ENCODE assay signal across 8 cellular contexts in genomic region chr12:53695148-53696138, GRCh38. TPM values are rescaled to one million over a fixed set of nuclear protein-coding genes. Genes with fewer than 3 reads are reported as not detected.
DNase-seq lines count a peak whose midpoint lies in the region; ATAC-seq, FAIRE-seq and TF ChIP-seq lines count a peak whose summit lies in the region.

No MANE protein-coding gene starts in this region.

- peak overlapping the region; percentile 64 for H3K4me3 Mint-ChIP-seq in osteocyte (ENCODE audit: unreplicated experiment)

- H3K27me3 Mint-ChIP-seq in osteocyte (ENCODE audit: unreplicated experiment): peaks cover 64% of the 10 kb centered on the region

- H3K36me3 Mint-ChIP-seq in osteocyte (ENCODE audit: unreplicated experiment): no peaks in the 10 kb centered on the region

- FAIRE-seq in HTR-8/SVneo (lab: Jason Lieb, UNC): no peak

- peaks cover 19% of the 10 kb centered on the region for H3K4me1 Mint-ChIP-seq in osteocyte (ENCODE audit: unreplicated experiment)

- peak; percentile 80 for DNase-seq in AG08395 (ENCODE audit: low spot score)
- peak; percentile 56 for DNase-seq in HTR-8/SVneo (ENCODE audit: insufficient read length, low spot score)
- peak; percentile 23 for DNase-seq in activated T-cell treated with anti-CD3 and anti-CD28 coated beads for 4 hours
- peak; percentile 54 to 86 for DNase-seq in foreskin fibroblast
- no peak for DNase-seq in osteocyte (ENCODE audit: extremely low spot score, unreplicated experiment)

- H3K27ac Mint-ChIP-seq in osteocyte (ENCODE audit: unreplicated experiment): no peak overlapping the region

- ATAC-seq in GM21717 (IDR thresholded peaks at IDR 0.05; ENCODE audit: unreplicated experiment): no peak
- no peak for ATAC-seq in HG02970 (IDR thresholded peaks at IDR 0.05; ENCODE audit: low FRiP score, unreplicated experiment)
- no peak for ATAC-seq in GM18867 (IDR thresholded peaks at IDR 0.05; ENCODE audit: unreplicated experiment)

- H3K4me3 ChIP-seq in foreskin fibroblast (ENCODE audit: low read depth in 1 of 2, low read length in 2 of 2): peak overlapping the region; percentile 20 to 24

- H3K9me3 Mint-ChIP-seq in osteocyte (ENCODE audit: unreplicated experiment): no peaks in the 10 kb centered on the region

- TF ChIP-seq CTCF in foreskin fibroblast (IDR thresholded peaks at IDR 0.05; ENCODE audit: low read depth, low read length) (peak; percentile 5), osteocyte (IDR thresholded peaks at IDR 0.05) (peak; percentile 30)

RNA-seq across cellular contexts. Expression of gene ATP5MC2, which starts 19.6 kb away (rescaled TPM):
- 294 TPM in 2 replicates for total RNA-seq in osteocyte

RNA-seq across cellular contexts. Expression of gene CALCOCO1, which starts 31.8 kb away (rescaled TPM):
- 186 and 198 TPM in 2 replicates for total RNA-seq in osteocyte

RNA-seq across cellular contexts. Expression of gene CISTR, which starts 56.3 kb away (rescaled TPM):
- total RNA-seq in osteocyte: not detected in 2 replicates
